8 cellular contexts compared by ENCODE assay signal in the genomic region with DNA sequence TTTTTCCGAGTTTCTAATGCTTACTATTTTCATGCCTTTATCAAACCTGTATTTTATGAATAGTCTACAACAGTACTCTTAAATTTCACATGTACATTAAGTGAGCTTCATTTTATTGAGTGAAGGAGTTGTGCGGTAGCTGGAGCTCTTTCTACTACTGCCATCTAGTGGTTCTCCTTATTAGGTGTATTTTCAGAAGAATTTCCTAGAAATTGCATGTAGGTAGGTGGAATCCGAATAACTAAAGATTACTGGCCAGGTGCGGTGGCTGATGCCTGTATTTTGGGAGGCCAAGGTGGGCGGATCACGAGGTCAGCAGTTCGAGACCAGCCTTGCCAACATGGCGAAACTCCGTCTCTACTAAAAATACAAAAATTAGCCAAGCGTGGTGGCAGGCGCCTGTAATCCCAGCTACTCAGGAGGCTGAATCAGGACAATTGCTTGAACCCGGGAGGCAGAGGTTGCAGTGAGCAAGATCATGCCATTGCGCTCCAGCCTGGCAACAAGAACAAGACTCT. TPM values are rescaled to one million over a fixed set of nuclear protein-coding genes. Genes with fewer than 3 reads are reported as not detected.
A peak's percentile ranks its signal among the peaks of the same experiment; 100 is the strongest.
DNase-seq lines count a peak whose midpoint lies in the region; ATAC-seq and TF ChIP-seq lines count a peak whose summit lies in the region.

No MANE protein-coding gene starts in this region.

- H3K27me3 Mint-ChIP-seq in activated CD4-positive, alpha-beta T cell treated with anti-CD3 and anti-CD28 coated beads, Interleukin-2, amount 10 ng/mL, durations not matched to agents 24 days and 14 days: peaks cover 9% of the 10 kb centered on the region
- H3K27me3 Mint-ChIP-seq in endodermal cell (ENCODE audit: insufficient read depth): no peaks in the 10 kb centered on the region

- DNase-seq in activated CD4-positive, alpha-beta T cell treated with anti-CD3 and anti-CD28 coated beads, Interleukin-2, amount 10 ng/mL, durations not matched to agents 24 days and 14 days: peak; percentile 65
- no peak for DNase-seq in activated CD4-positive, alpha-beta T cell treated with anti-CD3 and anti-CD28 coated beads, Interleukin-2, amount 50 U/mL, for 4 hours
- DNase-seq in H4 (ENCODE audit: low spot score) (peak; percentile 86), M059J (ENCODE audit: low read depth) (peak; percentile 50), RPMI8226 (peak; percentile 58), endodermal cell (no peak), midbrain (lab: John Stamatoyannopoulos, UW) (peak; percentile 70)

- peaks cover 16% of the 10 kb centered on the region for H3K4me1 Mint-ChIP-seq in activated CD4-positive, alpha-beta T cell treated with anti-CD3 and anti-CD28 coated beads, Interleukin-2, amount 10 ng/mL, durations not matched to agents 24 days and 14 days
- peaks cover 3% of the 10 kb centered on the region for H3K4me1 Mint-ChIP-seq in endodermal cell

- H3K9me3 ChIP-seq in endodermal cell (ENCODE audit: control insufficient read depth, low read length): no peaks in the 10 kb centered on the region

- H3K4me3 Mint-ChIP-seq in activated CD4-positive, alpha-beta T cell treated with anti-CD3 and anti-CD28 coated beads, Interleukin-2, amount 10 ng/mL, durations not matched to agents 24 days and 14 days: no peak overlapping the region
- H3K4me3 Mint-ChIP-seq in endodermal cell: no peak overlapping the region

- no peaks in the 10 kb centered on the region for H3K36me3 Mint-ChIP-seq in activated CD4-positive, alpha-beta T cell treated with anti-CD3 and anti-CD28 coated beads, Interleukin-2, amount 10 ng/mL, durations not matched to agents 24 days and 14 days (ENCODE audit: low read depth)
- H3K36me3 Mint-ChIP-seq in endodermal cell (ENCODE audit: low read depth): no peaks in the 10 kb centered on the region

- H3K9me3 Mint-ChIP-seq in activated CD4-positive, alpha-beta T cell treated with anti-CD3 and anti-CD28 coated beads, Interleukin-2, amount 10 ng/mL, durations not matched to agents 24 days and 14 days: no peaks in the 10 kb centered on the region
- H3K9me3 Mint-ChIP-seq in endodermal cell: no peaks in the 10 kb centered on the region

- no peaks in the 10 kb centered on the region for H3K27me3 ChIP-seq in endodermal cell (ENCODE audit: control insufficient read depth, insufficient read depth, low read length, poor library complexity, severe bottlenecking)

- no peaks in the 10 kb centered on the region for H3K4me1 ChIP-seq in endodermal cell (ENCODE audit: control insufficient read depth, insufficient read depth, low read length)

- peak; percentile 88 for TF ChIP-seq CTCF in endodermal cell (conservative IDR thresholded peaks at IDR 0.05)

- ATAC-seq in HG03457 (IDR thresholded peaks at IDR 0.05; ENCODE audit: unreplicated experiment): no peak

- H3K27ac Mint-ChIP-seq in activated CD4-positive, alpha-beta T cell treated with anti-CD3 and anti-CD28 coated beads, Interleukin-2, amount 10 ng/mL, durations not matched to agents 24 days and 14 days: no peak overlapping the region
- H3K27ac Mint-ChIP-seq in endodermal cell: no peak overlapping the region

- no peak overlapping the region for H3K27ac ChIP-seq in endodermal cell (ENCODE audit: low read depth, low read length)

- H3K4me3 ChIP-seq in endodermal cell (ENCODE audit: low read length): no peak overlapping the region

- H3K9ac ChIP-seq in endodermal cell (ENCODE audit: extremely low read depth, low read length, poor library complexity, severe bottlenecking): no peak overlapping the region

- intact Hi-C loops in activated CD4-positive, alpha-beta T cell treated with anti-CD3 and anti-CD28 coated beads, Interleukin-2, amount 10 ng/mL, durations not matched to agents 24 days and 14 days (cut with micrococcal nuclease): loop anchor here (1.0 kb wide), 2 partner anchors 134 to 487 kb away; no protein-coding TSS in a partner anchor

- WGBS in endodermal cell (ENCODE audit: insufficient coverage in 1 of 2, insufficient read length in 1 of 2), 2 experiments: 43% methylated on average over 6 to 13 of the region's 13 CpGs

- H3K36me3 ChIP-seq in endodermal cell (ENCODE audit: control insufficient read depth, insufficient read depth, low read length): no peaks in the 10 kb centered on the region

RNA-seq across cellular contexts. Expression of gene LRRC72, which starts 38.3 kb away (rescaled TPM):
- total RNA-seq in activated CD4-positive, alpha-beta T cell treated with anti-CD3 and anti-CD28 coated beads, Interleukin-2, amount 10 ng/mL, durations not matched to agents 24 days and 14 days: not detected in 2 replicates
- not detected in 2 replicates for total RNA-seq in H4 (2014; rRNA removed; shearing (Covaris generic))
- total RNA-seq in M059J (2014; rRNA removed; shearing (Covaris generic)): not detected in 2 replicates
- not detected for total RNA-seq in endodermal cell
- not detected for polyA plus RNA-seq in endodermal cell (2013, experiment 1 of 2)
- not detected for polyA plus RNA-seq in endodermal cell (2013, experiment 2 of 2)

Comparison
In these comparisons a context has a peak if more than half of its experiments do, and no peak if none do; other contexts are left out.
1. DNase-seq: peak in activated CD4-positive, alpha-beta T cell treated with anti-CD3 and anti-CD28 coated beads, Interleukin-2, amount 10 ng/mL, durations not matched to agents 24 days and 14 days (single experiment), H4 (single experiment), M059J (single experiment), RPMI8226 (single experiment) and midbrain (single experiment); none in activated CD4-positive, alpha-beta T cell treated with anti-CD3 and anti-CD28 coated beads, Interleukin-2, amount 50 U/mL, for 4 hours (0 of 2) and endodermal cell (single experiment).